23 cellular contexts compared by ENCODE assay signal in the genomic region with DNA sequence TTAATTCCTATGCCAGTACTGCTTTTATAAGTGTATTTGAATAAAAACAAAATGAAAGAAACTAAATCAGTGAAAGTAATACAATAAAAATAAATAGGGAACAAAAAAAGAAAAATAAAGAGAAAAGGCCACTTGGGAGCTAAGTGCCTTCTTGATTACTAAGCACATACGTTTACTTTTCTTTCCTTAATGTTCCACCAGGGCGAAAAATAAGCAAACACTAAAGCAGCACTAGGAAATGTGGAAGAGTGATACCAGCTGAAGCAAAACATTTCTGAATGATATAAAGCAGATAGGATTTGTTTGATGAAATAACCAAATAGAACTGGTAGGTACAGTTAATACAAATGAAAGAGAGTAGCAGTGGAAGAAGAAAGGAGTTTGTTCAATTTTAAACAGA.
"Had no signal": no experiment of that assay in that cellular context is flagged by ENCODE, and none has a peak within 500 bp of the region (broad histone marks: within the 10 kb centered on the region; RNA-seq: fewer than 3 reads in every experiment).

No MANE protein-coding gene starts in this region.

- H3K27me3 ChIP-seq: esophagus muscularis mucosa, gastroesophageal sphincter, sigmoid colon, spleen had no signal

- H3K4me3 Mint-ChIP-seq: activated CD8-positive, alpha-beta T cell treated with anti-CD3 and anti-CD28 coated beads, Interleukin-2, amount 10 ng/mL, durations not matched to agents 7 days and 5 days; activated naive CD4-positive, alpha-beta T cell treated with anti-CD3 and anti-CD28 coated beads for 36 hours; activated T-cell treated with anti-CD3 and anti-CD28 coated beads, Interleukin-2, amount 50 U/mL, for 4 hours; immature natural killer cell; mesothelial cell of epicardium; natural killer cell treated with Interleukin-12 subunit alpha and Interleukin-12 subunit beta and Interleukin-15 and Interleukin-18, amount 100 ng/mL, for 72 hours; stimulated activated memory B cell treated with anti-CD40 and anti-IgM and Interleukin-4, amounts not matched to agents 10 μg/mL and 1 μg/mL and 100 μg/mL, for 72 hours; T-cell had no signal

- H3K9me3 Mint-ChIP-seq: activated naive CD4-positive, alpha-beta T cell treated with anti-CD3 and anti-CD28 coated beads for 36 hours; activated T-cell treated with anti-CD3 and anti-CD28 coated beads, Interleukin-2, amount 50 U/mL, for 4 hours; natural killer cell treated with Interleukin-12 subunit alpha and Interleukin-12 subunit beta and Interleukin-15 and Interleukin-18, amount 100 ng/mL, for 72 hours; stimulated activated memory B cell treated with anti-CD40 and anti-IgM and Interleukin-4, amounts not matched to agents 10 μg/mL and 1 μg/mL and 100 μg/mL, for 72 hours; T-cell had no signal

- H3K36me3 Mint-ChIP-seq: immature natural killer cell; mesothelial cell of epicardium; natural killer cell treated with Interleukin-12 subunit alpha and Interleukin-12 subunit beta and Interleukin-15 and Interleukin-18, amount 100 ng/mL, for 72 hours; stimulated activated memory B cell treated with anti-CD40 and anti-IgM and Interleukin-4, amounts not matched to agents 10 μg/mL and 1 μg/mL and 100 μg/mL, for 72 hours; T-cell had no signal

- H3K27ac ChIP-seq: esophagus muscularis mucosa, gastroesophageal sphincter, heart right ventricle, lower lobe of right lung, sigmoid colon, spleen, thoracic aorta, upper lobe of right lung had no signal

- H3K4me3 ChIP-seq: esophagus muscularis mucosa, gastroesophageal sphincter, heart right ventricle, lower lobe of right lung, sigmoid colon, spleen, thoracic aorta, upper lobe of right lung had no signal

- ATAC-seq: activated CD8-positive, alpha-beta T cell treated with anti-CD3 and anti-CD28 coated beads, Interleukin-2, amount 10 ng/mL, durations not matched to agents 7 days and 5 days; activated T-cell treated with anti-CD3 and anti-CD28 coated beads, Interleukin-2, amount 50 U/mL, for 4 hours; gastroesophageal sphincter; heart right ventricle; left colon; lower lobe of right lung; natural killer cell treated with Interleukin-12 subunit alpha and Interleukin-12 subunit beta and Interleukin-15 and Interleukin-18, amount 100 ng/mL, for 72 hours; stimulated activated memory B cell treated with anti-CD40 and anti-IgM and Interleukin-4, amounts not matched to agents 10 μg/mL and 1 μg/mL and 100 μg/mL, for 72 hours; T-cell; upper lobe of right lung had no signal

- H3K27ac Mint-ChIP-seq: activated CD8-positive, alpha-beta T cell treated with anti-CD3 and anti-CD28 coated beads, Interleukin-2, amount 10 ng/mL, durations not matched to agents 7 days and 5 days; activated naive CD4-positive, alpha-beta T cell treated with anti-CD3 and anti-CD28 coated beads for 36 hours; immature natural killer cell; mesothelial cell of epicardium; natural killer cell treated with Interleukin-12 subunit alpha and Interleukin-12 subunit beta and Interleukin-15 and Interleukin-18, amount 100 ng/mL, for 72 hours; stimulated activated memory B cell treated with anti-CD40 and anti-IgM and Interleukin-4, amounts not matched to agents 10 μg/mL and 1 μg/mL and 100 μg/mL, for 72 hours; T-cell had no signal

- H3K4me1 Mint-ChIP-seq: immature natural killer cell; mesothelial cell of epicardium; stimulated activated memory B cell treated with anti-CD40 and anti-IgM and Interleukin-4, amounts not matched to agents 10 μg/mL and 1 μg/mL and 100 μg/mL, for 72 hours; T-cell had no signal

- DNase-seq: activated CD4-positive, alpha-beta T cell treated with anti-CD3 and anti-CD28 coated beads for 48 hours; activated CD4-positive, CD25-positive, alpha-beta regulatory T cell; activated CD8-positive, alpha-beta memory T cell treated with anti-CD3 and anti-CD28 coated beads, Interleukin-2, amount 50 U/mL, for 4 hours; activated CD8-positive, alpha-beta T cell treated with anti-CD3 and anti-CD28 coated beads, Interleukin-2, amount 10 ng/mL, durations not matched to agents 7 days and 5 days; activated naive CD4-positive, alpha-beta T cell treated with anti-CD3 and anti-CD28 coated beads for 36 hours; activated T-cell treated with anti-CD3 and anti-CD28 coated beads, Interleukin-2, amount 50 U/mL, for 4 hours; effector CD8-positive, alpha-beta T cell; heart right ventricle; immature natural killer cell; left colon; lower lobe of right lung; nucleus accumbens; sigmoid colon; spleen; stimulated activated CD4-positive, alpha-beta T cell treated with anti-CD3 and anti-CD28 coated beads, Interleukin-4, amount 100 ng/mL, for 4 hours; T-cell; upper lobe of right lung had no signal
